In genomic region chr1:27366411-27367159, GRCh38 we compare ENCODE assay signal across 7 cellular contexts. TPM values are rescaled to one million over a fixed set of nuclear protein-coding genes. Genes with fewer than 3 reads are reported as not detected.
DNase-seq lines count a peak whose midpoint lies in the region; ATAC-seq and TF ChIP-seq lines count a peak whose summit lies in the region.

A gene with protein sequence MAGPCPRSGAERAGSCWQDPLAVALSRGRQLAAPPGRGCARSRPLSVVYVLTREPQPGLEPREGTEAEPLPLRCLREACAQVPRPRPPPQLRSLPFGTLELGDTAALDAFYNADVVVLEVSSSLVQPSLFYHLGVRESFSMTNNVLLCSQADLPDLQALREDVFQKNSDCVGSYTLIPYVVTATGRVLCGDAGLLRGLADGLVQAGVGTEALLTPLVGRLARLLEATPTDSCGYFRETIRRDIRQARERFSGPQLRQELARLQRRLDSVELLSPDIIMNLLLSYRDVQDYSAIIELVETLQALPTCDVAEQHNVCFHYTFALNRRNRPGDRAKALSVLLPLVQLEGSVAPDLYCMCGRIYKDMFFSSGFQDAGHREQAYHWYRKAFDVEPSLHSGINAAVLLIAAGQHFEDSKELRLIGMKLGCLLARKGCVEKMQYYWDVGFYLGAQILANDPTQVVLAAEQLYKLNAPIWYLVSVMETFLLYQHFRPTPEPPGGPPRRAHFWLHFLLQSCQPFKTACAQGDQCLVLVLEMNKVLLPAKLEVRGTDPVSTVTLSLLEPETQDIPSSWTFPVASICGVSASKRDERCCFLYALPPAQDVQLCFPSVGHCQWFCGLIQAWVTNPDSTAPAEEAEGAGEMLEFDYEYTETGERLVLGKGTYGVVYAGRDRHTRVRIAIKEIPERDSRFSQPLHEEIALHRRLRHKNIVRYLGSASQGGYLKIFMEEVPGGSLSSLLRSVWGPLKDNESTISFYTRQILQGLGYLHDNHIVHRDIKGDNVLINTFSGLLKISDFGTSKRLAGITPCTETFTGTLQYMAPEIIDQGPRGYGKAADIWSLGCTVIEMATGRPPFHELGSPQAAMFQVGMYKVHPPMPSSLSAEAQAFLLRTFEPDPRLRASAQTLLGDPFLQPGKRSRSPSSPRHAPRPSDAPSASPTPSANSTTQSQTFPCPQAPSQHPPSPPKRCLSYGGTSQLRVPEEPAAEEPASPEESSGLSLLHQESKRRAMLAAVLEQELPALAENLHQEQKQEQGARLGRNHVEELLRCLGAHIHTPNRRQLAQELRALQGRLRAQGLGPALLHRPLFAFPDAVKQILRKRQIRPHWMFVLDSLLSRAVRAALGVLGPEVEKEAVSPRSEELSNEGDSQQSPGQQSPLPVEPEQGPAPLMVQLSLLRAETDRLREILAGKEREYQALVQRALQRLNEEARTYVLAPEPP (N-terminal part only) (minus strand): TSS chr1:27366961. CDS start chr1:27366597, 364 bp downstream.

- H3K36me3 ChIP-seq in fibroblast of lung (ENCODE audit: control insufficient read depth, insufficient read depth, low read length) (peaks cover 16% of the 10 kb centered on the region), mucosa of stomach (ENCODE audit: control insufficient read depth, insufficient read depth, low read length) (no peaks in the 10 kb centered on the region)

- ATAC-seq in HG03432 (IDR thresholded peaks at IDR 0.05; ENCODE audit: unreplicated experiment): peak; percentile 37

- no peaks in the 10 kb centered on the region for H3K27me3 ChIP-seq in fibroblast of lung (ENCODE audit: control insufficient read depth, insufficient read depth, low read length)
- H3K27me3 ChIP-seq in mucosa of stomach (ENCODE audit: control insufficient read depth, insufficient read depth, low read length): no peaks in the 10 kb centered on the region

- DNase-seq in GM10248 (ENCODE audit: extremely low spot score): peak; percentile 63
- peak; percentile 4 for DNase-seq in NCI-H748 treated with DMSO at 0.1 percent for 48 hours (lab: John Stamatoyannopoulos, UW)
- DNase-seq in activated T-cell treated with anti-CD3 and anti-CD28 coated beads, Interleukin-2, amount 50 U/mL, for 48 hours: peak; percentile 73 to 78
- peak; percentile 73 to 76 for DNase-seq in fibroblast of lung (ENCODE audit: low read depth in 2 of 2)

- H3K4me1 ChIP-seq in fibroblast of lung (ENCODE audit: control insufficient read depth, extremely low read depth, insufficient read depth, low read length) (peaks cover 11% of the 10 kb centered on the region), mucosa of stomach (ENCODE audit: control insufficient read depth, insufficient read depth, low read length) (peaks cover 22% of the 10 kb centered on the region)

- TF ChIP-seq CTCF in GM10248 (IDR thresholded peaks at IDR 0.05; ENCODE audit: control extremely low read depth, extremely low read depth, low read depth, missing control alignments) (peak; percentile 55), fibroblast of lung (conservative IDR thresholded peaks at IDR 0.05 in 1 of 2, IDR thresholded peaks at IDR 0.05 in 1 of 2; ENCODE audit: low read depth in 1 of 2, low read length in 2 of 2) (peak in 1 of 2 donors; percentile 0)

- H3K4me3 ChIP-seq in fibroblast of lung (replicated peaks in 1 of 4; ENCODE audit: control extremely low read depth in 1 of 4, insufficient read depth in 1 of 4, low read depth in 3 of 4, low read length in 4 of 4) (peak within 1 kb of the TSS; percentile 73 to 88 (median 80)), mucosa of stomach (ENCODE audit: low read length) (peak within 1 kb of the TSS; percentile 31)

- no peaks in the 10 kb centered on the region for H4K20me1 ChIP-seq in fibroblast of lung (ENCODE audit: control insufficient read depth, extremely low read depth, insufficient read depth, low read length)

- H3K27ac ChIP-seq in fibroblast of lung (ENCODE audit: insufficient read depth, low read length): peak within 1 kb of the TSS; percentile 92
- peak within 1 kb of the TSS; percentile 78 for H3K27ac ChIP-seq in temporal lobe (ENCODE audit: low read depth, low read length)

- H3K79me2 ChIP-seq in fibroblast of lung (ENCODE audit: control insufficient read depth, insufficient read depth, low read length): peaks cover 10% of the 10 kb centered on the region

- no peaks in the 10 kb centered on the region for H3K9me3 ChIP-seq in fibroblast of lung (ENCODE audit: control insufficient read depth, insufficient read depth, low read depth, low read length)
- H3K9me3 ChIP-seq in mucosa of stomach (ENCODE audit: control insufficient read depth, low read length): no peaks in the 10 kb centered on the region

- peak within 1 kb of the TSS; percentile 83 for H2AFZ ChIP-seq in fibroblast of lung (ENCODE audit: low read length)

- H3K4me2 ChIP-seq in fibroblast of lung (ENCODE audit: extremely low read depth, insufficient read depth, low read length): peak within 1 kb of the TSS; percentile 80

- POLR2A ChIA-PET in GM10248 (lab: Yijun Ruan, JAX): no interaction called here

- CTCF ChIA-PET in GM10248 (lab: Yijun Ruan, JAX): interaction anchor here (1.0 to 8.2 kb wide), 16 partner anchors 8 to 238 kb away, joined by 3 to 71 read pairs (median 8); partner anchors contain the start of genes CD164L2, FCN3 and GPR3

- H3K9ac ChIP-seq in fibroblast of lung (ENCODE audit: insufficient read depth, low read length) (peak within 1 kb of the TSS; percentile 89), mucosa of stomach (ENCODE audit: low read length) (peak within 1 kb of the TSS; percentile 81)

RNA-seq across cellular contexts. Expression of the gene that starts here (rescaled TPM):
- total RNA-seq in fibroblast of lung (8.3 and 12.1 TPM in 2 replicates), temporal lobe (1.5 TPM)
- 9.0 and 11.5 TPM in 2 replicates for polyA plus RNA-seq in fibroblast of lung
- 25.2 and 36.2 TPM in 2 replicates for polyA plus RNA-seq in fibroblast of lung (2012)
- 31.1 and 43.4 TPM in 2 replicates for polyA minus RNA-seq in fibroblast of lung (ENCODE audit: low replicate concordance)

Comparison
In these comparisons a context has a peak if more than half of its experiments do, and no peak if none do; other contexts are left out.
1. Peak in every context shown above with its lines: DNase-seq, ATAC-seq, H3K4me3 ChIP-seq and H3K27ac ChIP-seq.
2. DNase-seq: peak in every context shown above with its lines; median percentile 76 in activated T-cell treated with anti-CD3 and anti-CD28 coated beads, Interleukin-2, amount 50 U/mL, for 48 hours; 74 in fibroblast of lung; 63 in GM10248; 4 in NCI-H748 treated with DMSO at 0.1 percent for 48 hours.